ENCODE assay signal across 11 cellular contexts in the genomic region with DNA sequence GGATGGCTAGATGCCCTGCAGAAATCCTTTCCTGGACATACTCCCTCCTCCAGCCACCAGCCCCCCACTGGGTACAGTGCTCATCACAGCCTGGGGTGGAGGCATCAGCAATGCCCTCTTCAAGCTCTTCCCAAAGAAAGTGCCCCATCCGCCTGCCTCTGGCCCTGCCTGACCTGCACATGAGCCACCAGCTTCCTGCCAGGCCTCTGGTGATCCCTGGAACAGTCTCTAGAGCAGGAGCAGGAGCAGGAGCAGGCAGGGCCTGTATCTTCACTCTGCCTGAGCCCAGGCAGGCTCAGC. TPM values are rescaled to one million over a fixed set of nuclear protein-coding genes. Genes with fewer than 3 reads are reported as not detected.
A peak's percentile ranks its signal among the peaks of the same experiment; 100 is the strongest.
DNase-seq lines count a peak whose midpoint lies in the region; ATAC-seq, FAIRE-seq and TF ChIP-seq lines count a peak whose summit lies in the region.
"Had no signal": no experiment of that assay in that cellular context is flagged by ENCODE, and none has a peak within 500 bp of the region (broad histone marks: within the 10 kb centered on the region; RNA-seq: fewer than 3 reads in every experiment).

No MANE protein-coding gene starts in this region.

- H3K27me3 ChIP-seq in HCT116 (ENCODE audit: insufficient read depth, low read length) (no peaks in the 10 kb centered on the region), neutrophil (no peaks in the 10 kb centered on the region)
- H3K27me3 ChIP-seq: body of pancreas had no signal

- FAIRE-seq in GM12891 (lab: Jason Lieb, UNC): no peak

- H3K36me3 ChIP-seq in HCT116 (ENCODE audit: control insufficient read depth in 1 of 2, insufficient read depth in 2 of 2, low read length in 2 of 2) (no peaks in the 10 kb centered on the region), neutrophil (no peaks in the 10 kb centered on the region)
- H3K36me3 ChIP-seq: left ventricle myocardium inferior had no signal

- no TSS peak for BruUV-seq in HCT116 (replicated peaks; lab: Mats Ljungman, UMichigan)

- H2AFZ ChIP-seq in HCT116 (ENCODE audit: low read depth, low read length, poor library complexity, severe bottlenecking): no peak overlapping the region

- TF ChIP-seq RAD21 in HCT116 (IDR thresholded peaks at IDR 0.05; ENCODE audit: low read depth): no peak

- intact Hi-C loops in HCT116 (cut with micrococcal nuclease): no loop called here

- TF ChIP-seq POLR2A in GM12891 (IDR thresholded peaks at IDR 0.05; ENCODE audit: low read depth, low read length): peak; percentile 93
- no peak for TF ChIP-seq POLR2A in HCT116 (IDR thresholded peaks at IDR 0.05; ENCODE audit: borderline replicate concordance, extremely low read depth, insufficient read depth, insufficient read length)

- no peaks in the 10 kb centered on the region for H3K9me3 Mint-ChIP-seq in activated T-cell treated with anti-CD3 and anti-CD28 coated beads, Interleukin-2, amount 50 U/mL, for 72 hours

- CTCF ChIA-PET in HCT116 (lab: Charles Lee): no interaction called here

- no peak overlapping the region for H3K4me2 ChIP-seq in HCT116 (ENCODE audit: low read length)

- peak; percentile 23; the same call in 1 of the 2 replicates for ATAC-seq in HCT116
- peak in 1 of 2 donors; percentile 0 for ATAC-seq in activated T-cell treated with anti-CD3 and anti-CD28 coated beads, Interleukin-2, amount 50 U/mL, for 72 hours (replicated peaks in 1 of 2)
- ATAC-seq in GM19463 (IDR thresholded peaks at IDR 0.05; ENCODE audit: unreplicated experiment): no peak
- ATAC-seq: body of pancreas had no signal

- no peaks in the 10 kb centered on the region for H4K20me1 ChIP-seq in HCT116 (ENCODE audit: insufficient read depth)

- H3K27ac ChIP-seq in HCT116 (ENCODE audit: low read depth, low read length) (no peak overlapping the region), neutrophil (peak overlapping the region; percentile 83)
- H3K27ac ChIP-seq: body of pancreas, left ventricle myocardium inferior had no signal

- no peak overlapping the region for H3K9ac ChIP-seq in HCT116 (ENCODE audit: low read length)

- no peak for DNase-seq in GM12891 (ENCODE audit: insufficient read length, low spot score)
- no peak for DNase-seq in HCT116 (ENCODE audit: low read depth, low spot score)
- DNase-seq in activated T-cell treated with anti-CD3 and anti-CD28 coated beads, Interleukin-2, amount 50 U/mL, for 72 hours: no peak
- DNase-seq in dedifferentiated amniotic fluid mesenchymal stem cell (ENCODE audit: extremely low spot score): no peak
- no peak for DNase-seq in NCI-H2227 (lab: John Stamatoyannopoulos, UW; ENCODE audit: unreplicated experiment)
- DNase-seq: body of pancreas, left ventricle myocardium inferior, NCI-H2081, SW 1271 had no signal

- no peak for TF ChIP-seq CTCF in HCT116 (IDR thresholded peaks at IDR 0.05 in 2 of 3, conservative IDR thresholded peaks at IDR 0.05 in 1 of 3; ENCODE audit: borderline replicate concordance in 1 of 3, insufficient read depth in 1 of 3, low read depth in 2 of 3, low read length in 2 of 3)
- no peak for TF ChIP-seq CTCF in neutrophil (IDR thresholded peaks at IDR 0.05)

- peaks cover 92% of the 10 kb centered on the region for H3K4me1 Mint-ChIP-seq in activated T-cell treated with anti-CD3 and anti-CD28 coated beads, Interleukin-2, amount 50 U/mL, for 72 hours (ENCODE audit: low read depth)

- H3K4me3 ChIP-seq in HCT116 (replicated peaks in 1 of 2; ENCODE audit: low read depth in 1 of 2, low read length in 2 of 2) (no peak overlapping the region), neutrophil (ENCODE audit: low read depth in 1 of 2, low read length in 1 of 2) (peak overlapping the region in 1 of 2 experiments; percentile 38)
- H3K4me3 ChIP-seq: body of pancreas, left ventricle myocardium inferior had no signal

- RAD21 ChIA-PET in HCT116 (lab: Charles Lee; ENCODE audit: low non-redundant PET in 1 of 2, low total read pairs in 2 of 2, uncharacterized antibody in 2 of 2, unreplicated experiment in 2 of 2): no interaction called here

- peak overlapping the region; percentile 87 to 91 for H3K4me3 Mint-ChIP-seq in activated T-cell treated with anti-CD3 and anti-CD28 coated beads, Interleukin-2, amount 50 U/mL, for 72 hours

- no peaks in the 10 kb centered on the region for H3K9me3 ChIP-seq in HCT116 (ENCODE audit: control insufficient read depth in 1 of 2, insufficient read depth in 1 of 2, low read depth in 1 of 2, low read length in 2 of 2)
- no peaks in the 10 kb centered on the region for H3K9me3 ChIP-seq in neutrophil
- H3K9me3 ChIP-seq: body of pancreas, left ventricle myocardium inferior had no signal

- H3K79me2 ChIP-seq in HCT116 (ENCODE audit: insufficient read depth, low read length): no peaks in the 10 kb centered on the region

- H3K27me3 Mint-ChIP-seq in activated T-cell treated with anti-CD3 and anti-CD28 coated beads, Interleukin-2, amount 50 U/mL, for 72 hours (ENCODE audit: low read depth): no peaks in the 10 kb centered on the region

- H3K9me2 ChIP-seq in HCT116 (ENCODE audit: insufficient read depth): no peaks in the 10 kb centered on the region

- POLR2A ChIA-PET in HCT116 (lab: Charles Lee): no interaction called here

- H3K4me1 ChIP-seq in HCT116 (ENCODE audit: control insufficient read depth in 1 of 2, insufficient read depth in 2 of 2, low read length in 2 of 2) (peaks cover 0 to 4% of the 10 kb centered on the region in 2 experiments; a peak in 1 of 4 replicates), neutrophil (ENCODE audit: control insufficient read depth in 1 of 2, insufficient read depth in 1 of 2, low read depth in 1 of 2, low read length in 1 of 2) (peaks cover 54 to 63% of the 10 kb centered on the region in 2 experiments)
- H3K4me1 ChIP-seq: body of pancreas had no signal

- peaks cover 0 to 2% of the 10 kb centered on the region in 2 donors for H3K36me3 Mint-ChIP-seq in activated T-cell treated with anti-CD3 and anti-CD28 coated beads, Interleukin-2, amount 50 U/mL, for 72 hours (ENCODE audit: insufficient read depth in 2 of 2)

- peak overlapping the region; percentile 95 for H3K27ac Mint-ChIP-seq in activated T-cell treated with anti-CD3 and anti-CD28 coated beads, Interleukin-2, amount 50 U/mL, for 72 hours

TF ChIP-seq in GM12891, 5 proteins besides CTCF, POLR2A, EP300 and RAD21:
- TF ChIP-seq POLR2AphosphoS5 (IDR thresholded peaks at IDR 0.05; ENCODE audit: low read depth, low read length) (peak; percentile 89), PAX5 (IDR thresholded peaks at IDR 0.05; ENCODE audit: insufficient read depth, low read length, severe bottlenecking) (no peak), POU2F2 (IDR thresholded peaks at IDR 0.05; ENCODE audit: low read depth, low read length) (no peak), TAF1 (IDR thresholded peaks at IDR 0.05; ENCODE audit: low read depth, low read length) (0 out of 2 replicates have a peak, but pooled peaks have one; percentile 20), SPI1 (IDR thresholded peaks at IDR 0.05; ENCODE audit: low read depth, low read length) (no peak)

TF ChIP-seq in HCT116, 20 proteins besides CTCF, POLR2A, EP300 and RAD21:
- TF ChIP-seq ZNF274 (IDR thresholded peaks at IDR 0.05; ENCODE audit: low read depth, low read length) (no peak), SRF (IDR thresholded peaks at IDR 0.05; ENCODE audit: low read depth) (no peak)
TF ChIP-seq in HCT116: peak in this region for 0.

RNA-seq across cellular contexts. Expression of a gene that starts 54.1 kb away (rescaled TPM):
- polyA plus RNA-seq in GM12891 (2012; ENCODE audit: low read depth, missing spikeins): 40.5 TPM
- 63.6 TPM for total RNA-seq in HCT116 (2021; ENCODE audit: unreplicated experiment)
- polyA plus RNA-seq in HCT116 (2012): 25.9 and 37.3 TPM in 2 replicates
- total RNA-seq in activated T-cell treated with anti-CD3 and anti-CD28 coated beads, Interleukin-2, amount 50 U/mL, for 72 hours: 100 to 1,000 TPM; 130 to 149 TPM
